Comparison of ENCODE assay signal across 8 cellular contexts in the genomic region with DNA sequence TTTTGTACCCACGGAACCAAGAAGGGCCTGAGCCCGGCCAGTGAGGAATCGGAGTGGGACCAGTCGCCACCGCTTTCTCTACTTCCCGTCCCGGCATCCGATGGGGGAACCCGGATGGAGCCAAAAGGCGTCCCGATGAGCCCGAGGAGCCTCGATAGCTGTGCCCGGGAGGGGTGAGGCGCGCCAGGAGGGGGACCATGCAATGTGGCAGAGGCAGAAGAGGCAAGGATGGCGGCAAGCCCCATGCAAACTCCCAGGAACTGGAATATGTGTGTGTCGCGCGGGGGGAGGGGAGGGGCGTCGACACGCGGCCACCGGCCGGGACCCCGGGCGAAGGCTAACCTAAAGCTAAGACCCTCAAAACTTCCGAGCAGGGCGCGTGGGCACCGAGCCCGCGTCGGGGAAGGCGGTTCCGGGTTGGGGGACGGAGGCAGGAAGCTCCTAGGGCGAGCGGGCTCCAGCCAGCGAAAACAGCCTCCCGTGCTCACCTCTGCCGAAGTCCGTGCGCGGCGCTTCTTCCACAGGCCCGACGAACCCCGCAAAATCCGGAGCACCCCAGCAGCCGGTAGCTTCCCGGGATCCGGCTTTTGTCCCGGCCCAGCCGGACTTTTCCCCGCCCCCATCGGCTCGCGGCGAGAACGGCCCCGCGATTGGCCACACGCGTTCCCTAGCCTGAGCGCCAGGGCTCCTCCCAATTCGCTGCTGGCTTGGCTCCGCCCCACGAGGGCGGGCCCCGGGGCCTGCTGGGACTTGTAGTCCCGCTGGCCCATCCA. TPM values are rescaled to one million over a fixed set of nuclear protein-coding genes. Genes with fewer than 3 reads are reported as not detected.
A peak's percentile ranks its signal among the peaks of the same experiment; 100 is the strongest.
DNase-seq lines count a peak whose midpoint lies in the region; ATAC-seq, FAIRE-seq and TF ChIP-seq lines count a peak whose summit lies in the region.

A gene (minus strand): TSS at position 560 of the 773 bp plus-strand sequence. CDS start 5,078 bp downstream, outside the sequence.

- H3K27ac ChIP-seq in CD8-positive, alpha-beta T cell (ENCODE audit: low read depth, low read length), result peak within 1 kb of the TSS; percentile 82
- H3K27ac ChIP-seq in H1 (ENCODE audit: low read depth, low read length) (peak within 1 kb of the TSS; percentile 85), mesendoderm (ENCODE audit: low read depth, low read length) (peak within 1 kb of the TSS; percentile 97)

- H3K4me1 Mint-ChIP-seq in CD8-positive, alpha-beta T cell (ENCODE audit: low read depth), result peaks cover 32% of the 10 kb centered on the region

- no peaks in the 10 kb centered on the region for H3K9me3 Mint-ChIP-seq in CD8-positive, alpha-beta T cell

- peak within 1 kb of the TSS; percentile 99 for H4K91ac ChIP-seq in H1 (replicated peaks; ENCODE audit: insufficient read length, low read length)

- peaks cover 24 to 51% of the 10 kb centered on the region in 2 experiments for H3K79me2 ChIP-seq in H1 (ENCODE audit: control insufficient read depth in 1 of 2, insufficient read depth in 2 of 2, low read length in 2 of 2)
- H3K79me2 ChIP-seq in mesendoderm (ENCODE audit: control insufficient read depth, insufficient read depth, low read length), result peaks cover 51% of the 10 kb centered on the region

- no peak for TF ChIP-seq CTCF in CD8-positive, alpha-beta T cell (IDR thresholded peaks at IDR 0.05)
- 0 out of 4 replicates have a peak, but pooled peaks of 1 of the 3 experiments have one; percentile 5 for TF ChIP-seq CTCF in H1 (IDR thresholded peaks at IDR 0.05; ENCODE audit: control extremely low read depth in 1 of 3, insufficient read depth in 1 of 3, low read depth in 1 of 3, low read length in 3 of 3)

- POLR2A ChIA-PET in CD8-positive, alpha-beta T cell (lab: Charles Lee), result interaction anchor here (0.6 to 1.7 kb wide), 8 partner anchors 12 to 231 kb away, joined by 3 to 11 read pairs (median 4); a partner anchor contains a TSS
- POLR2A ChIA-PET in H1 (lab: Charles Lee; ENCODE audit: partially characterized antibody), result interaction anchor here (0.7 to 8.2 kb wide), 34 partner anchors 10 to 262 kb away, joined by 3 to 67 read pairs (median 4); a partner anchor contains a TSS

- H2BK120ac ChIP-seq in H1 (replicated peaks; ENCODE audit: low read depth, low read length) (peak within 1 kb of the TSS; percentile 58), mesendoderm (ENCODE audit: low read depth, low read length) (peak within 1 kb of the TSS; percentile 30)

- H4K5ac ChIP-seq in H1 (ENCODE audit: insufficient read length, low read depth, low read length), result peak within 1 kb of the TSS; percentile 99
- no peak within 1 kb of the TSS for H4K5ac ChIP-seq in mesendoderm (ENCODE audit: low read length)

- ATAC-seq in CD8-positive, alpha-beta T cell, result peak; percentile 99
- ATAC-seq in GM19467 (IDR thresholded peaks at IDR 0.05; ENCODE audit: unreplicated experiment), result peak; percentile 86

- no peak for TF ChIP-seq RAD21 in H1 (IDR thresholded peaks at IDR 0.05 in 1 of 2, conservative IDR thresholded peaks at IDR 0.05 in 1 of 2; ENCODE audit: low read depth in 2 of 2, low read length in 2 of 2)

- H4K8ac ChIP-seq in H1 (ENCODE audit: extremely low read depth, insufficient read depth, low read length) (peak within 1 kb of the TSS; percentile 94), mesendoderm (ENCODE audit: low read depth, low read length) (no peak within 1 kb of the TSS)

- H3K9ac ChIP-seq in H1 (replicated peaks in 1 of 4; ENCODE audit: extremely low read depth in 1 of 4, low read depth in 3 of 4, low read length in 3 of 4), result peak within 1 kb of the TSS; percentile 79 to 93 (median 92)
- H3K9ac ChIP-seq in mesendoderm (ENCODE audit: low read length), result peak within 1 kb of the TSS; percentile 99

- WGBS in H1 (ENCODE audit: extremely low coverage in 1 of 2, insufficient coverage in 1 of 2, insufficient read length in 1 of 2, insufficient replicate concordance in 2 of 2, low coverage in 1 of 2, low lambda C conversion rate in 2 of 2, missing lambda C conversion rate in 1 of 2), 2 experiments, result 1% methylated on average over 55 of the region's 73 CpGs; no CpG with 5 or more reads in 1 of the 2 experiments
- WGBS in mesendoderm (ENCODE audit: extremely low coverage, insufficient coverage, low lambda C conversion rate), result no CpG with 5 or more reads among the region's 73 CpGs

- H2AK5ac ChIP-seq in H1 (ENCODE audit: low read depth, low read length), result peak within 1 kb of the TSS; percentile 84; the same call in 1 of the 2 replicates
- H2AK5ac ChIP-seq in mesendoderm (ENCODE audit: low read length), result peak within 1 kb of the TSS; percentile 52

- H3K18ac ChIP-seq in H1 (ENCODE audit: extremely low read depth, low read length) (peak within 1 kb of the TSS; percentile 96), mesendoderm (ENCODE audit: low read length) (peak within 1 kb of the TSS; percentile 85)

- CTCF ChIA-PET in CD8-positive, alpha-beta T cell (lab: Charles Lee), result interaction anchor here (1.0 to 1.2 kb wide), 2 partner anchors 99 to 117 kb away, joined by 3 read pairs; a partner anchor contains a TSS
- CTCF ChIA-PET in H1 (lab: Charles Lee; ENCODE audit: partially characterized antibody), result interaction anchor here (1.0 to 16.0 kb wide), 6 partner anchors 11 to 197 kb away, joined by 3 to 205 read pairs (median 4); a partner anchor contains a TSS

- peaks cover 10% of the 10 kb centered on the region for H3K79me1 ChIP-seq in H1 (ENCODE audit: low read depth, low read length)
- peaks cover 9% of the 10 kb centered on the region for H3K79me1 ChIP-seq in mesendoderm (ENCODE audit: low read length)

- peak within 1 kb of the TSS; percentile 11 for H3K14ac ChIP-seq in H1 (ENCODE audit: insufficient read length)

- H2BK20ac ChIP-seq in H1 (ENCODE audit: low read length), result peak within 1 kb of the TSS; percentile 91

- H3K4me1 ChIP-seq in CD8-positive, alpha-beta T cell (ENCODE audit: insufficient read depth, low read length), result peaks cover 17% of the 10 kb centered on the region
- H3K4me1 ChIP-seq in H1 (replicated peaks in 1 of 4; ENCODE audit: control insufficient read depth in 3 of 4, insufficient read depth in 4 of 4, low read length in 3 of 4) (peaks cover 13 to 31% (median 24%) of the 10 kb centered on the region in 4 experiments), mesendoderm (ENCODE audit: control insufficient read depth, low read depth, low read length) (peaks cover 35% of the 10 kb centered on the region)

- no peak; a peak in 1 of 3 replicates for TF ChIP-seq EP300 in H1 (IDR thresholded peaks at IDR 0.05; ENCODE audit: borderline replicate concordance in 1 of 2, low read depth in 2 of 2, low read length in 2 of 2)

- peak within 1 kb of the TSS; percentile 96 for H3K56ac ChIP-seq in H1 (replicated peaks; ENCODE audit: insufficient read length, low read depth, low read length)
- peak within 1 kb of the TSS; percentile 98 for H3K56ac ChIP-seq in mesendoderm (ENCODE audit: low read length)

- H3K4me2 ChIP-seq in H1 (ENCODE audit: insufficient read depth in 1 of 2, low read depth in 2 of 2, low read length in 2 of 2) (peak within 1 kb of the TSS; percentile 97 to 98), mesendoderm (ENCODE audit: low read length) (peak within 1 kb of the TSS; percentile 88)

- peaks cover 9% of the 10 kb centered on the region for H3K36me3 Mint-ChIP-seq in CD8-positive, alpha-beta T cell

- H2BK5ac ChIP-seq in H1 (ENCODE audit: low read depth, low read length), result peak within 1 kb of the TSS; percentile 98
- peak within 1 kb of the TSS; percentile 98 for H2BK5ac ChIP-seq in mesendoderm (ENCODE audit: low read length)

- intact Hi-C loops in CD8-positive, alpha-beta T cell (cut with DNase I, micrococcal nuclease), result loop anchor here (1.0 to 5.0 kb wide), 9 partner anchors 12 to 470 kb away; a partner anchor contains a TSS

- H4K20me1 ChIP-seq in H1 (replicated peaks in 1 of 2; ENCODE audit: control insufficient read depth in 1 of 2, insufficient read depth in 2 of 2, low read length in 2 of 2), result peaks cover 19 to 35% of the 10 kb centered on the region in 2 experiments

- H3K4me3 ChIP-seq in CD8-positive, alpha-beta T cell (ENCODE audit: low read depth, low read length), result peak within 1 kb of the TSS; percentile 100
- H3K4me3 ChIP-seq in H1 (ENCODE audit: extremely low read depth in 1 of 4, insufficient read depth in 2 of 4, low read depth in 3 of 4, low read length in 4 of 4) (peak within 1 kb of the TSS; percentile 74 to 99 (median 93)), mesendoderm (ENCODE audit: low read length) (peak within 1 kb of the TSS; percentile 91)

- peak; percentile 25 to 95 for TF ChIP-seq POLR2A in H1 (IDR thresholded peaks at IDR 0.05; ENCODE audit: control extremely low read depth in 1 of 2, low read depth in 2 of 2, low read length in 2 of 2)

- peak; percentile 89 to 96 (median 93) for DNase-seq in CD8-positive, alpha-beta T cell
- DNase-seq in HS-5 (ENCODE audit: low read depth), result peak; percentile 80
- peak; percentile 96 for DNase-seq in NOMO-1 treated with DMSO at 0.1 percent for 48 hours (lab: John Stamatoyannopoulos, UW; ENCODE audit: unreplicated experiment)
- DNase-seq in activated CD8-positive, alpha-beta memory T cell treated with anti-CD3 and anti-CD28 coated beads for 48 hours (ENCODE audit: low read depth in 2 of 3, low spot score in 2 of 3), result peak; percentile 92 to 98 (median 92)
- DNase-seq in H1 (ENCODE audit: low read depth in 1 of 2, low spot score in 2 of 2), result peak; percentile 94 to 98
- DNase-seq in mesendoderm, result peak; percentile 52
- peak; percentile 84 for DNase-seq in stimulated activated CD8-positive, alpha-beta memory T cell treated with anti-CD3 and anti-CD28 coated beads, Interleukin-15, amount 100 ng/mL, for 1 hour (ENCODE audit: low read depth)

- H2BK15ac ChIP-seq in H1 (ENCODE audit: low read length), result peak within 1 kb of the TSS; percentile 95; the same call in 1 of the 2 replicates
- no peak within 1 kb of the TSS for H2BK15ac ChIP-seq in mesendoderm (replicated peaks; ENCODE audit: low read depth)

- no peaks in the 10 kb centered on the region for H3K9me3 ChIP-seq in CD8-positive, alpha-beta T cell (ENCODE audit: low read length)
- no peaks in the 10 kb centered on the region for H3K9me3 ChIP-seq in H1 (ENCODE audit: insufficient read depth in 2 of 2, low read depth in 1 of 2, low read length in 1 of 2)

- H3K4ac ChIP-seq in H1 (replicated peaks; ENCODE audit: insufficient read length, low read depth, low read length) (peak within 1 kb of the TSS; percentile 94), mesendoderm (ENCODE audit: low read depth, low read length) (peak within 1 kb of the TSS; percentile 95)

- peaks cover 14% of the 10 kb centered on the region for H3K23me2 ChIP-seq in H1 (ENCODE audit: low read depth, low read length)

- H3K23ac ChIP-seq in H1 (ENCODE audit: insufficient read length), result no peak within 1 kb of the TSS
- H3K23ac ChIP-seq in mesendoderm (ENCODE audit: low read length), result peak within 1 kb of the TSS; percentile 99

- H3K27me3 Mint-ChIP-seq in CD8-positive, alpha-beta T cell (ENCODE audit: low read depth), result no peaks in the 10 kb centered on the region

- no peaks in the 10 kb centered on the region for H3K36me3 ChIP-seq in CD8-positive, alpha-beta T cell (ENCODE audit: insufficient read depth, low read length)
- peaks cover 0 to 2% (median 1%) of the 10 kb centered on the region in 4 experiments; a peak in 4 of 8 replicates for H3K36me3 ChIP-seq in H1 (ENCODE audit: control insufficient read depth in 2 of 4, insufficient read depth in 4 of 4, low read length in 3 of 4)
- peaks cover under 1% of the 10 kb centered on the region for H3K36me3 ChIP-seq in mesendoderm (ENCODE audit: control insufficient read depth, insufficient read depth, low read length)

- peak within 1 kb of the TSS; percentile 68 for H2AFZ ChIP-seq in H1 (ENCODE audit: low read length)

- peak within 1 kb of the TSS; percentile 81 for H3K27ac Mint-ChIP-seq in CD8-positive, alpha-beta T cell

- no peaks in the 10 kb centered on the region for H3K27me3 ChIP-seq in CD8-positive, alpha-beta T cell (ENCODE audit: insufficient read depth, low read length)
- H3K27me3 ChIP-seq in H1 (replicated peaks in 1 of 4; ENCODE audit: control insufficient read depth in 3 of 4, extremely low read depth in 1 of 4, insufficient read depth in 3 of 4, low read length in 3 of 4) (no peaks in the 10 kb centered on the region), mesendoderm (ENCODE audit: insufficient read depth, low read length, poor library complexity) (no peaks in the 10 kb centered on the region)

- H3K4me3 Mint-ChIP-seq in CD8-positive, alpha-beta T cell, result peak within 1 kb of the TSS; percentile 90

- peak within 1 kb of the TSS; percentile 91 for H2BK12ac ChIP-seq in H1 (ENCODE audit: low read depth, low read length)

- FAIRE-seq in H1 (lab: Jason Lieb, UNC), result no peak

RNA-seq across cellular contexts. Expression of the gene that starts here (rescaled TPM):
- total RNA-seq in CD8-positive, alpha-beta T cell, result 10 to 100 TPM; 24.9 to 25.0 TPM
- 388 and 393 TPM in 2 replicates for total RNA-seq in H1 (2021; fragmentation: NEBNext Ultra II Directional; extraction: Animal tissue kit (Norgen Biotek cat#: 25700))
- polyA plus RNA-seq in H1 (2011; rRNA removed), result 167 and 238 TPM in 2 replicates
- polyA plus RNA-seq in H1 (2011; cell fraction: cytosol; rRNA removed), result 218 TPM
- polyA plus RNA-seq in H1 (2011; cell fraction: nucleus; rRNA removed), result 329 TPM
- polyA plus RNA-seq in H1 (2012, experiment 1 of 2), result 230 to 256 TPM (median 237 TPM) in 4 replicates
- 78.0 TPM for polyA plus RNA-seq in H1 (2012, experiment 2 of 2)
- 179 TPM for polyA plus RNA-seq in H1 (2013, experiment 1 of 2)
- polyA plus RNA-seq in H1 (2013, experiment 2 of 2), result 170 TPM
- polyA minus RNA-seq in H1 (2011; rRNA and poly(A)+ RNA removed), result 586 and 598 TPM in 2 replicates
- 393 TPM for polyA minus RNA-seq in H1 (2011; cell fraction: cytosol; rRNA and poly(A)+ RNA removed)
- polyA minus RNA-seq in H1 (2011; cell fraction: nucleus; rRNA and poly(A)+ RNA removed), result 179 TPM
- 188 TPM for polyA plus RNA-seq in mesendoderm (2013, experiment 1 of 2)
- polyA plus RNA-seq in mesendoderm (2013, experiment 2 of 2), result 192 TPM

Comparison
In these comparisons a context has a peak if more than half of its experiments do, and no peak if none do; other contexts are left out.
1. Peak in every context shown above with its lines: DNase-seq, ATAC-seq, H3K4me3 ChIP-seq and H3K27ac ChIP-seq.
2. RNA of the gene that starts here (total RNA-seq): 388 to 393 TPM in H1; 24.9 to 25.0 TPM in CD8-positive, alpha-beta T cell; every median in the first group is over 10 times any median in the second.